8 cellular contexts compared by ENCODE assay signal in the genomic region with DNA sequence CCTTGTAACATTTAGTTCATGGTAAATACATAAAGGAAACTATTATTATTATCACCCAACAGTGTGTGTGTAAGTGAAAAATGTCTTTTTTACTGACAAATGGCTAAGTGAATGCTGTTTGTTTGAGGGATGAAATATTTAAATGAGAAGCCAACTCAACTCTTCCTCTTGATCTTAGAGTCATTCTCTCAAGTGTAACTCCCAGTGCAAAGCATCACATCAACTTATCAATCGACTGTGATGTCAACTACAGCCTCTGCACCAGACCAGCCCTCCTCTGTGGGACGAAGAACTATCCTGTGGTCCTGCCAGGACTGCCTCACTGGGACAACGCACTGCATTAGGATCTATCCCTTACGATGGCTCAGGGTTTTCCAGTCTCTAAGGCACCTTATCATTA. TPM values are rescaled to one million over a fixed set of nuclear protein-coding genes. Genes with fewer than 3 reads are reported as not detected.
"Had no signal": no experiment of that assay in that cellular context is flagged by ENCODE, and none has a peak within 500 bp of the region (broad histone marks: within the 10 kb centered on the region; RNA-seq: fewer than 3 reads in every experiment).

No MANE protein-coding gene starts in this region.

- H3K36me3 Mint-ChIP-seq: IgD-negative memory B cell had no signal

- H3K27ac Mint-ChIP-seq: GM23338, H9 had no signal

- H3K9me3 Mint-ChIP-seq: GM23338, H9, IgD-negative memory B cell had no signal

- H2AFZ ChIP-seq: GM23338 had no signal

- H3K4me2 ChIP-seq: GM23338 had no signal

- H3K4me3 ChIP-seq: GM23338 had no signal

- DNase-seq: H9, HCEC 1CT, KBM-7 had no signal

- ATAC-seq: GM23338, HepG2 had no signal

- H3K4me3 Mint-ChIP-seq: GM23338, H9, IgD-negative memory B cell had no signal

RNA-seq across cellular contexts. Expression of a gene that starts 5.3 kb away (rescaled TPM):
- total RNA-seq: GM23338, H1, H9, HepG2 had no signal

RNA-seq across cellular contexts. Expression of a gene that starts 7.5 kb away (rescaled TPM):
- total RNA-seq: GM23338 had no signal

RNA-seq across cellular contexts. Expression of a gene that starts 13.2 kb away (rescaled TPM):
- total RNA-seq: H1, H9, HepG2 had no signal

RNA-seq across cellular contexts. Expression of a gene that starts 31.8 kb away (rescaled TPM):
- total RNA-seq: GM23338, H1, HepG2, HT-29 had no signal
